ENCODE assay signal across 1 cellular context in genomic region chr10:33334839-33335549, GRCh38.
TF ChIP-seq lines count a peak whose summit lies in the region.

No MANE protein-coding gene starts in this region.

TF ChIP-seq in HepG2, 621 proteins besides CTCF, POLR2A, EP300 and RAD21 (continued from another document and continues in another):
- TF ChIP-seq HDAC1 (CRISPR knock-in tag; IDR thresholded peaks at IDR 0.05) (peak; percentile 60), ZNF781 (CRISPR knock-in tag; IDR thresholded peaks at IDR 0.05; ENCODE audit: borderline replicate concordance, not compliant biosample characterization) (no peak), REST (IDR thresholded peaks at IDR 0.05; ENCODE audit: borderline replicate concordance in 1 of 2, low read depth in 1 of 2, low read length in 2 of 2) (no peak), ZNF766 (CRISPR knock-in tag; IDR thresholded peaks at IDR 0.05; ENCODE audit: borderline replicate concordance) (peak; percentile 40; the same call in 1 of the 2 replicates), AGO2 (optimal IDR thresholded peaks at IDR 0.05; ENCODE audit: low read depth, low read length) (no peak), RFX1 (IDR thresholded peaks at IDR 0.05) (no peak), ZSCAN20 (CRISPR knock-in tag; IDR thresholded peaks at IDR 0.05; ENCODE audit: borderline replicate concordance) (no peak), RFXANK (CRISPR knock-in tag; IDR thresholded peaks at IDR 0.05) (no peak), PHB2 (IDR thresholded peaks at IDR 0.05; ENCODE audit: partially characterized antibody) (no peak), FOXO1 (CRISPR knock-in tag; IDR thresholded peaks at IDR 0.05) (no peak), KDM6A (CRISPR knock-in tag; IDR thresholded peaks at IDR 0.05; ENCODE audit: low read depth) (no peak), BCL6 (CRISPR knock-in tag; IDR thresholded peaks at IDR 0.05) (peak; percentile 87), NRL (CRISPR knock-in tag; IDR thresholded peaks at IDR 0.05; ENCODE audit: borderline replicate concordance) (peak; percentile 68), GABPB1 (CRISPR knock-in tag; IDR thresholded peaks at IDR 0.05) (peak; percentile 56; the same call in 1 of the 2 replicates), THAP9 (CRISPR knock-in tag; IDR thresholded peaks at IDR 0.05; ENCODE audit: borderline replicate concordance) (0 out of 2 replicates have a peak, but pooled peaks have one; percentile 19), NCOR1 (IDR thresholded peaks at IDR 0.05; ENCODE audit: borderline replicate concordance, low read length) (no peak), ZNF354B (CRISPR knock-in tag; IDR thresholded peaks at IDR 0.05) (no peak), ZNF121 (CRISPR knock-in tag; IDR thresholded peaks at IDR 0.05) (peak; percentile 47; the same call in 1 of the 2 replicates), ZNF800 (CRISPR knock-in tag; IDR thresholded peaks at IDR 0.05) (peak; percentile 98), YEATS4 (CRISPR knock-in tag; IDR thresholded peaks at IDR 0.05; ENCODE audit: borderline replicate concordance) (peak; percentile 55; the same call in 1 of the 2 replicates), ZNF614 (CRISPR knock-in tag; IDR thresholded peaks at IDR 0.05; ENCODE audit: borderline replicate concordance) (no peak), ZNF768 (CRISPR knock-in tag; IDR thresholded peaks at IDR 0.05) (no peak; the same call in 1 of the 2 replicates), RAD51 (IDR thresholded peaks at IDR 0.05; ENCODE audit: borderline replicate concordance) (no peak), RERE (CRISPR knock-in tag; IDR thresholded peaks at IDR 0.05; ENCODE audit: low read depth) (no peak), BORCS8-MEF2B (CRISPR knock-in tag; IDR thresholded peaks at IDR 0.05) (peak; percentile 48; the same call in 1 of the 2 replicates), ZBTB34 (CRISPR knock-in tag; IDR thresholded peaks at IDR 0.05) (peak; percentile 64; the same call in 1 of the 2 replicates), ZNF552 (CRISPR knock-in tag; IDR thresholded peaks at IDR 0.05; ENCODE audit: borderline replicate concordance) (peak; percentile 58; the same call in 1 of the 2 replicates), SCMH1 (CRISPR knock-in tag; IDR thresholded peaks at IDR 0.05; ENCODE audit: borderline replicate concordance) (no peak), ARNT (IDR thresholded peaks at IDR 0.05) (no peak), MIXL1 (CRISPR knock-in tag; IDR thresholded peaks at IDR 0.05) (no peak), ZNF530 (CRISPR knock-in tag; IDR thresholded peaks at IDR 0.05; ENCODE audit: low read depth) (no peak), ZNF292 (CRISPR knock-in tag; IDR thresholded peaks at IDR 0.05; ENCODE audit: borderline replicate concordance, low read depth) (peak; percentile 28; the same call in 1 of the 2 replicates), ZFP90 (CRISPR knock-in tag; IDR thresholded peaks at IDR 0.05; ENCODE audit: borderline replicate concordance) (no peak)
- TF ChIP-seq, protein P1, sequence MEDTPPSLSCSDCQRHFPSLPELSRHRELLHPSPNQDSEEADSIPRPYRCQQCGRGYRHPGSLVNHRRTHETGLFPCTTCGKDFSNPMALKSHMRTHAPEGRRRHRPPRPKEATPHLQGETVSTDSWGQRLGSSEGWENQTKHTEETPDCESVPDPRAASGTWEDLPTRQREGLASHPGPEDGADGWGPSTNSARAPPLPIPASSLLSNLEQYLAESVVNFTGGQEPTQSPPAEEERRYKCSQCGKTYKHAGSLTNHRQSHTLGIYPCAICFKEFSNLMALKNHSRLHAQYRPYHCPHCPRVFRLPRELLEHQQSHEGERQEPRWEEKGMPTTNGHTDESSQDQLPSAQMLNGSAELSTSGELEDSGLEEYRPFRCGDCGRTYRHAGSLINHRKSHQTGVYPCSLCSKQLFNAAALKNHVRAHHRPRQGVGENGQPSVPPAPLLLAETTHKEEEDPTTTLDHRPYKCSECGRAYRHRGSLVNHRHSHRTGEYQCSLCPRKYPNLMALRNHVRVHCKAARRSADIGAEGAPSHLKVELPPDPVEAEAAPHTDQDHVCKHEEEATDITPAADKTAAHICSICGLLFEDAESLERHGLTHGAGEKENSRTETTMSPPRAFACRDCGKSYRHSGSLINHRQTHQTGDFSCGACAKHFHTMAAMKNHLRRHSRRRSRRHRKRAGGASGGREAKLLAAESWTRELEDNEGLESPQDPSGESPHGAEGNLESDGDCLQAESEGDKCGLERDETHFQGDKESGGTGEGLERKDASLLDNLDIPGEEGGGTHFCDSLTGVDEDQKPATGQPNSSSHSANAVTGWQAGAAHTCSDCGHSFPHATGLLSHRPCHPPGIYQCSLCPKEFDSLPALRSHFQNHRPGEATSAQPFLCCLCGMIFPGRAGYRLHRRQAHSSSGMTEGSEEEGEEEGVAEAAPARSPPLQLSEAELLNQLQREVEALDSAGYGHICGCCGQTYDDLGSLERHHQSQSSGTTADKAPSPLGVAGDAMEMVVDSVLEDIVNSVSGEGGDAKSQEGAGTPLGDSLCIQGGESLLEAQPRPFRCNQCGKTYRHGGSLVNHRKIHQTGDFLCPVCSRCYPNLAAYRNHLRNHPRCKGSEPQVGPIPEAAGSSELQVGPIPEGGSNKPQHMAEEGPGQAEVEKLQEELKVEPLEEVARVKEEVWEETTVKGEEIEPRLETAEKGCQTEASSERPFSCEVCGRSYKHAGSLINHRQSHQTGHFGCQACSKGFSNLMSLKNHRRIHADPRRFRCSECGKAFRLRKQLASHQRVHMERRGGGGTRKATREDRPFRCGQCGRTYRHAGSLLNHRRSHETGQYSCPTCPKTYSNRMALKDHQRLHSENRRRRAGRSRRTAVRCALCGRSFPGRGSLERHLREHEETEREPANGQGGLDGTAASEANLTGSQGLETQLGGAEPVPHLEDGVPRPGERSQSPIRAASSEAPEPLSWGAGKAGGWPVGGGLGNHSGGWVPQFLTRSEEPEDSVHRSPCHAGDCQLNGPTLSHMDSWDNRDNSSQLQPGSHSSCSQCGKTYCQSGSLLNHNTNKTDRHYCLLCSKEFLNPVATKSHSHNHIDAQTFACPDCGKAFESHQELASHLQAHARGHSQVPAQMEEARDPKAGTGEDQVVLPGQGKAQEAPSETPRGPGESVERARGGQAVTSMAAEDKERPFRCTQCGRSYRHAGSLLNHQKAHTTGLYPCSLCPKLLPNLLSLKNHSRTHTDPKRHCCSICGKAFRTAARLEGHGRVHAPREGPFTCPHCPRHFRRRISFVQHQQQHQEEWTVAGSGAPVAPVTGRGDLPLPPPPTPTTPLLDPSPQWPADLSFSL (CRISPR knock-in tag; IDR thresholded peaks at IDR 0.05): 0 out of 2 replicates have a peak, but pooled peaks have one; percentile 31
